30 cellular contexts compared by ENCODE assay signal in the genomic region with DNA sequence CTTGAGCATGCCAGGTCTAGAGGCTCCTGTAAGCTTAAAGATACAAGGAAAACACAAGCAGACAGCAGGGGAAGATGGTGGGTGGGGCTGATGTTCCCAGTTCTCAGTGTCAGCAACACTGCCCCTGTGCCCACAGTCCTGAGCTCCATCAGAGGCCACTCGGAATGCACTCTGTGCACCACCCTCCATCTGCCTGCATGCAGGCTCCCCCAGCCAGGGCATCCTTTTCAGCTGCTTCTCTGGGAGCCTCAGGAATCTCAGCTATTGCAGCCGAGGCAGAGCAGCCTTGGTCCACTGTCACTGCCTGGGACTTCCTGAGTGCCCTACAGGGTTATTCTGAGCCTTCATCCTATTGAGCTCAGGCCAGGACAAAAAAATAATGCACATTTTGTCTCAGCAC. TPM values are rescaled to one million over a fixed set of nuclear protein-coding genes. Genes with fewer than 3 reads are reported as not detected.
"Had no signal": no experiment of that assay in that cellular context is flagged by ENCODE, and none has a peak within 500 bp of the region (broad histone marks: within the 10 kb centered on the region; RNA-seq: fewer than 3 reads in every experiment).

No MANE protein-coding gene starts in this region.

- H3K4me3 Mint-ChIP-seq: activated CD4-positive, alpha-beta T cell treated with anti-CD3 and anti-CD28 coated beads, Interleukin-2, amount 10 ng/mL, durations not matched to agents 24 days and 14 days; activated CD8-positive, alpha-beta T cell treated with anti-CD3 and anti-CD28 coated beads, Interleukin-2, amount 10 ng/mL, durations not matched to agents 7 days and 5 days; activated naive CD4-positive, alpha-beta T cell treated with anti-CD3 and anti-CD28 coated beads for 36 hours; activated T-cell treated with anti-CD3 and anti-CD28 coated beads, Interleukin-2, amount 50 U/mL, for 24 hours; activated T-helper 1 cell treated with anti-CD3 and anti-CD28 coated beads, Interleukin-12 subunit alpha, Interleukin-12 subunit beta, Interleukin-2, Interleukin-4 antibody, amounts not matched to agents 30 ng/mL and 10 ng/mL and 1 ng/mL, durations not matched to agents 14 hours and 24 hours and 36 hours; T-helper 1 cell treated with Interleukin-12 subunit alpha and Interleukin-12 subunit beta and Interleukin-4 antibody, amounts not matched to agents 30 μg/mL and 1 μg/mL, for 36 hours; T-helper 2 cell treated with Interferon-gamma antibody and Interleukin-4, amounts not matched to agents 5 μg/mL and 100 μg/mL, for 36 hours had no signal

- H3K27me3 ChIP-seq: body of pancreas, Peyer's patch had no signal

- H3K9ac ChIP-seq: SK-N-SH had no signal

- H3K27ac Mint-ChIP-seq: activated CD4-positive, alpha-beta T cell treated with anti-CD3 and anti-CD28 coated beads, Interleukin-2, amount 10 ng/mL, durations not matched to agents 24 days and 14 days; activated CD8-positive, alpha-beta T cell treated with anti-CD3 and anti-CD28 coated beads, Interleukin-2, amount 10 ng/mL, durations not matched to agents 7 days and 5 days; activated naive CD4-positive, alpha-beta T cell treated with anti-CD3 and anti-CD28 coated beads for 36 hours; activated naive CD4-positive, alpha-beta T cell treated with anti-CD3 and anti-CD28 coated beads, Interleukin-2, amount 50 U/mL, for 72 hours; activated T-cell treated with anti-CD3 and anti-CD28 coated beads, Interleukin-2, amount 50 U/mL, for 24 hours; activated T-helper 1 cell treated with anti-CD3 and anti-CD28 coated beads, Interleukin-12 subunit alpha, Interleukin-12 subunit beta, Interleukin-2, Interleukin-4 antibody, amounts not matched to agents 30 ng/mL and 10 ng/mL and 1 ng/mL, durations not matched to agents 14 hours and 24 hours and 36 hours; T-helper 1 cell treated with Interleukin-12 subunit alpha and Interleukin-12 subunit beta and Interleukin-4 antibody, amounts not matched to agents 30 μg/mL and 1 μg/mL, for 36 hours; T-helper 2 cell treated with Interferon-gamma antibody and Interleukin-4, amounts not matched to agents 5 μg/mL and 100 μg/mL, for 36 hours had no signal

- DNase-seq: activated CD4-positive, alpha-beta T cell treated with anti-CD3 and anti-CD28 coated beads, Interleukin-2, amount 10 ng/mL, durations not matched to agents 24 days and 14 days; activated CD4-positive, alpha-beta T cell treated with anti-CD3 and anti-CD28 coated beads, Interleukin-2, amount 50 U/mL, for 48 hours; activated CD8-positive, alpha-beta T cell treated with anti-CD3 and anti-CD28 coated beads, Interleukin-2, amount 10 ng/mL, durations not matched to agents 7 days and 5 days; activated gamma-delta T cell treated with Interleukin-2 at 50 U/mL for 16 hours; activated naive CD4-positive, alpha-beta T cell treated with anti-CD3 and anti-CD28 coated beads for 36 hours; activated T-cell treated with anti-CD3 and anti-CD28 coated beads, Interleukin-2, amount 50 U/mL, for 24 hours; adrenal gland; body of pancreas; Kasumi-1; KG1; MG63; NCI-H1048; NCI-H1105 treated with DMSO at 0.1 percent for 48 hours; NCI-H1436; NCI-H1694; NCI-H2029; NCI-H345; NCI-H524 treated with DMSO at 0.1 percent for 48 hours; Peyer's patch; RPMI8226; SHP77 treated with DMSO at 0.1 percent for 48 hours; SK-N-SH had no signal

- H3K4me1 ChIP-seq: adrenal gland, body of pancreas, breast epithelium, Peyer's patch, SJSA1 had no signal

- H3K36me3 Mint-ChIP-seq: activated naive CD4-positive, alpha-beta T cell treated with anti-CD3 and anti-CD28 coated beads, Interleukin-2, amount 50 U/mL, for 72 hours had no signal

- H3K9me3 Mint-ChIP-seq: activated CD4-positive, alpha-beta T cell treated with anti-CD3 and anti-CD28 coated beads, Interleukin-2, amount 10 ng/mL, durations not matched to agents 24 days and 14 days; activated naive CD4-positive, alpha-beta T cell treated with anti-CD3 and anti-CD28 coated beads for 36 hours; activated naive CD4-positive, alpha-beta T cell treated with anti-CD3 and anti-CD28 coated beads, Interleukin-2, amount 50 U/mL, for 72 hours; activated T-cell treated with anti-CD3 and anti-CD28 coated beads, Interleukin-2, amount 50 U/mL, for 24 hours; activated T-helper 1 cell treated with anti-CD3 and anti-CD28 coated beads, Interleukin-12 subunit alpha, Interleukin-12 subunit beta, Interleukin-2, Interleukin-4 antibody, amounts not matched to agents 30 ng/mL and 10 ng/mL and 1 ng/mL, durations not matched to agents 14 hours and 24 hours and 36 hours; T-helper 1 cell treated with Interleukin-12 subunit alpha and Interleukin-12 subunit beta and Interleukin-4 antibody, amounts not matched to agents 30 μg/mL and 1 μg/mL, for 36 hours; T-helper 2 cell treated with Interferon-gamma antibody and Interleukin-4, amounts not matched to agents 5 μg/mL and 100 μg/mL, for 36 hours had no signal

- H3K9me3 ChIP-seq: adrenal gland, body of pancreas, breast epithelium, MG63, Peyer's patch, SJSA1, SK-N-SH had no signal

- H3K27ac ChIP-seq: adrenal gland, body of pancreas, breast epithelium, Peyer's patch, SJSA1 had no signal

- H3K4me2 ChIP-seq: SK-N-SH had no signal

- FAIRE-seq: astrocyte, TTC549 had no signal

- ATAC-seq: activated CD8-positive, alpha-beta T cell treated with anti-CD3 and anti-CD28 coated beads, Interleukin-2, amount 10 ng/mL, durations not matched to agents 7 days and 5 days; activated naive CD4-positive, alpha-beta T cell treated with anti-CD3 and anti-CD28 coated beads, Interleukin-2, amount 50 U/mL, for 72 hours; body of pancreas had no signal

- H3K36me3 ChIP-seq: adrenal gland, breast epithelium, MG63, Peyer's patch, SJSA1 had no signal

- H3K4me3 ChIP-seq: adrenal gland, body of pancreas, breast epithelium, MG63, Peyer's patch, SJSA1 had no signal

RNA-seq across cellular contexts. Expression of gene LBX1, which starts 22.2 kb away (rescaled TPM):
- total RNA-seq: activated CD4-positive, alpha-beta T cell treated with anti-CD3 and anti-CD28 coated beads, Interleukin-2, amount 10 ng/mL, durations not matched to agents 24 days and 14 days; activated CD8-positive, alpha-beta T cell treated with anti-CD3 and anti-CD28 coated beads, Interleukin-2, amount 10 ng/mL, durations not matched to agents 7 days and 5 days; activated naive CD4-positive, alpha-beta T cell treated with anti-CD3 and anti-CD28 coated beads for 36 hours; activated naive CD4-positive, alpha-beta T cell treated with anti-CD3 and anti-CD28 coated beads, Interleukin-2, amount 50 U/mL, for 72 hours; activated T-helper 1 cell treated with anti-CD3 and anti-CD28 coated beads, Interleukin-12 subunit alpha, Interleukin-12 subunit beta, Interleukin-2, Interleukin-4 antibody, amounts not matched to agents 30 ng/mL and 10 ng/mL and 1 ng/mL, durations not matched to agents 14 hours and 24 hours and 36 hours; astrocyte; body of pancreas; breast epithelium; Peyer's patch; SJSA1 had no signal
- polyA plus RNA-seq: adrenal gland, SK-N-SH had no signal
